In the genomic region with DNA sequence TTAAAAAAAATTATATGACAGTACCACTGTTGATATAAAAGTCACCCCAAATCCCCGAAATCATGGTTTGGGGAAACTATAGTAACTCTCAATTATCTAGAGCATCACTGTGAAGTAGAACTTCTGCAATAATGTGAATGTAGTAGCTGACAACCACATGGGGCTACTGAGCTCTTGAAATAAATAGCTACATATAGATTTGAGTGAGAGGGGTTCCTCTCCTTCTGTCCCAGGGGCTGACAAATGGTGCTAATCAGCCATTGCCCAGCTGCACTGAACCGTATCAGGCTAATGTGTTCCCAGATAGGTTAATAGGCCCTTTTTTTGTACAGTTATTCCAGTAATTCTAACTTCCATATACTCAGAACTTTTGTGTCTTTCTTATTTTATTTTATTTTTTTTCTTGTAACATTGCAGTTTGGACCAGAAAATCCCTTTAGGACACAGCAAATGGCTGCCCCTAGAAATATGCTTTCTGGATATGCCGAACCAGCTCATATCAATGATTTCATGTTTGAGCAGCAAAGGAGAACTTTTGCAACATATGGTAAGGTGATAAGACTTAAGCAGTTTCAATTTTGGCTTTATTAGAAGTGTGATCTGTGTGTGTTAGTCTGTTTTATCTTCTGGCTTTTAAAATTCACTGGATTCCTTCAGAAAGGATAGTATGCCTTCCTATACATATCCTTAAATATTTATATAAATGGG, we compare ENCODE assay signal across 26 cellular contexts.
"Had no signal": no experiment of that assay in that cellular context is flagged by ENCODE, and none has a peak within 500 bp of the region (broad histone marks: within the 10 kb centered on the region; RNA-seq: fewer than 3 reads in every experiment).

No MANE protein-coding gene starts in this region.

- H3K27me3 Mint-ChIP-seq: activated CD4-positive, alpha-beta memory T cell treated with anti-CD3 and anti-CD28 coated beads for 36 hours; brain; stimulated activated memory B cell treated with anti-CD40 and anti-IgM and Interleukin-4, amounts not matched to agents 10 μg/mL and 1 μg/mL and 100 μg/mL, for 72 hours; T-cell had no signal

- H3K27ac Mint-ChIP-seq: activated CD4-positive, alpha-beta memory T cell treated with anti-CD3 and anti-CD28 coated beads for 36 hours; activated T-helper 1 cell treated with anti-CD3 and anti-CD28 coated beads, Interleukin-12 subunit alpha, Interleukin-12 subunit beta, Interleukin-2, Interleukin-4 antibody, amounts not matched to agents 30 ng/mL and 10 ng/mL and 1 ng/mL, durations not matched to agents 14 hours and 24 hours and 36 hours; nephron progenitor cell; T-cell; T-helper 2 cell treated with Interferon-gamma antibody and Interleukin-4, amounts not matched to agents 5 μg/mL and 100 μg/mL, for 36 hours had no signal

- H3K27ac ChIP-seq: hepatocyte, stomach, suprapubic skin, transverse colon, vagina had no signal

- H3K9me3 Mint-ChIP-seq: activated CD4-positive, alpha-beta memory T cell treated with anti-CD3 and anti-CD28 coated beads for 36 hours; activated T-helper 1 cell treated with anti-CD3 and anti-CD28 coated beads, Interleukin-12 subunit alpha, Interleukin-12 subunit beta, Interleukin-2, Interleukin-4 antibody, amounts not matched to agents 30 ng/mL and 10 ng/mL and 1 ng/mL, durations not matched to agents 14 hours and 24 hours and 36 hours; brain; nephron progenitor cell; stimulated activated memory B cell treated with anti-CD40 and anti-IgM and Interleukin-4, amounts not matched to agents 10 μg/mL and 1 μg/mL and 100 μg/mL, for 72 hours; T-cell; T-helper 2 cell treated with Interferon-gamma antibody and Interleukin-4, amounts not matched to agents 5 μg/mL and 100 μg/mL, for 36 hours had no signal

- H3K4me1 ChIP-seq: suprapubic skin had no signal

- H3K9me3 ChIP-seq: stomach, suprapubic skin, transverse colon, vagina had no signal

- ATAC-seq: esophagus mucosa; left ventricle myocardium superior; sciatic nerve; stimulated activated memory B cell treated with anti-CD40 and anti-IgM and Interleukin-4, amounts not matched to agents 10 μg/mL and 1 μg/mL and 100 μg/mL, for 72 hours; T-cell had no signal

- H3K36me3 ChIP-seq: suprapubic skin, vagina had no signal

- H3K4me2 ChIP-seq: hepatocyte, smooth muscle cell had no signal

- H3K27me3 ChIP-seq: hepatocyte, stomach, suprapubic skin, transverse colon, vagina had no signal

- DNase-seq: activated CD4-positive, alpha-beta memory T cell treated with anti-CD3 and anti-CD28 coated beads for 36 hours; activated CD4-positive, alpha-beta T cell treated with anti-CD3 and anti-CD28 coated beads for 4 hours; activated CD4-positive, CD25-positive, alpha-beta regulatory T cell; activated gamma-delta T cell; activated naive CD4-positive, alpha-beta T cell treated with anti-CD3 and anti-CD28 coated beads, Interleukin-2, amount 50 U/mL, for 16 hours; aorta; effector memory CD4-positive, alpha-beta T cell; foreskin melanocyte; kidney glomerular epithelial cell; left ventricle myocardium superior; mammary epithelial cell; nephron progenitor cell; stimulated activated CD4-positive, alpha-beta T cell treated with anti-CD3 and anti-CD28 coated beads, Interleukin-15, amount 100 ng/mL, for 24 hours; stomach; T-cell; transverse colon had no signal

- H2AFZ ChIP-seq: hepatocyte had no signal

- H3K4me3 Mint-ChIP-seq: activated CD4-positive, alpha-beta memory T cell treated with anti-CD3 and anti-CD28 coated beads for 36 hours; activated T-helper 1 cell treated with anti-CD3 and anti-CD28 coated beads, Interleukin-12 subunit alpha, Interleukin-12 subunit beta, Interleukin-2, Interleukin-4 antibody, amounts not matched to agents 30 ng/mL and 10 ng/mL and 1 ng/mL, durations not matched to agents 14 hours and 24 hours and 36 hours; brain; nephron progenitor cell; stimulated activated memory B cell treated with anti-CD40 and anti-IgM and Interleukin-4, amounts not matched to agents 10 μg/mL and 1 μg/mL and 100 μg/mL, for 72 hours; T-cell; T-helper 2 cell treated with Interferon-gamma antibody and Interleukin-4, amounts not matched to agents 5 μg/mL and 100 μg/mL, for 36 hours had no signal

- H3K4me3 ChIP-seq: hepatocyte, smooth muscle cell, stomach, suprapubic skin, transverse colon, vagina had no signal
